Comparison of ENCODE assay signal across 8 cellular contexts in the genomic region with DNA sequence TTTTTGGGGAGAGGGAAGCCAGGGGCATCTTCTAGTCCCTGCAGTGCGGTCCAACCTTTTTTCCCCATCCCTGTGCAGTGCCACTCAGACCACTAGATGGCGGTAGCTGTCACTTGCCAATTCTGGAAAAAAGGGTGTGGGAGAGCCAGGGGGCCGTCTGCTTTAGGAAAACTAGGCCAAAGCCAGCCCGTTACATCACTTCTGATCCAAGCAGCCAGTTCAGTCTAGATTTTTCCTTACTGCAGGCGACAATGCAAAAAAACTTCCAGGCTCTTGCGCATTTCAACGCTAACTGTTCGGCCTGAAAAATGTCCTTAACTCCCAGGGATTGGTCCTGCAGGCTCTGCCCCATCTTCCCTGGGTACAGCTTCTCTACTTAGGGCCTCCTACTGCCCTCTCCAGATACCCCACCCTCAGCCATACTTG.
DNase-seq lines count a peak whose midpoint lies in the region; ATAC-seq, FAIRE-seq and TF ChIP-seq lines count a peak whose summit lies in the region.

No MANE protein-coding gene starts in this region.

- TF ChIP-seq CTCF in astrocyte (IDR thresholded peaks at IDR 0.05; ENCODE audit: insufficient read depth, low read depth, low read length) (peak; percentile 94), retinal pigment epithelial cell (conservative IDR thresholded peaks at IDR 0.05; ENCODE audit: low read depth, low read length) (peak; percentile 96)

- H3K9ac ChIP-seq in astrocyte (ENCODE audit: low read length): no peak overlapping the region

- no peaks in the 10 kb centered on the region for H3K4me1 ChIP-seq in astrocyte (ENCODE audit: insufficient read depth, low read length)
- H3K4me1 ChIP-seq in right cardiac atrium (ENCODE audit: control insufficient read depth, insufficient read depth, low read length): no peaks in the 10 kb centered on the region

- intact Hi-C loops in right cardiac atrium (cut with DNase I): loop anchor here (2.0 to 10.0 kb wide), 3 partner anchors 370 to 374 kb away; no protein-coding TSS in a partner anchor

- H3K4me1 Mint-ChIP-seq in astrocyte (ENCODE audit: low read depth, unreplicated experiment): peaks cover 3% of the 10 kb centered on the region

- H3K27me3 ChIP-seq in astrocyte (ENCODE audit: insufficient read depth, low read length) (peaks cover 4% of the 10 kb centered on the region), right cardiac atrium (ENCODE audit: control insufficient read depth, insufficient read depth) (no peaks in the 10 kb centered on the region)

- no peak overlapping the region for H2AFZ ChIP-seq in astrocyte (ENCODE audit: low read depth, low read length)

- peak; percentile 92 for ATAC-seq in right cardiac atrium
- no peak for ATAC-seq in HG02642 (IDR thresholded peaks at IDR 0.05; ENCODE audit: poor library complexity, unreplicated experiment)

- H3K36me3 ChIP-seq in astrocyte (ENCODE audit: insufficient read depth, low read length): no peaks in the 10 kb centered on the region

- H3K27ac ChIP-seq in astrocyte (ENCODE audit: low read depth, low read length) (no peak overlapping the region), right cardiac atrium (ENCODE audit: low read length) (peak overlapping the region; percentile 72)

- no peak overlapping the region for H3K27ac Mint-ChIP-seq in astrocyte (ENCODE audit: unreplicated experiment)

- in situ Hi-C loops in G401 (cut with HindIII; ENCODE audit: low sequenced_read_pairs): no loop called here
- in situ Hi-C loops in KBM-7 (cut with MboI; ENCODE audit: low pct_unique_long_range_greater_than_20kb, low sequenced_read_pairs): no loop called here

- DNase-seq in G401 (ENCODE audit: low spot score): peak; percentile 89
- peak; percentile 55 for DNase-seq in KBM-7
- peak; percentile 24 for DNase-seq in SKM-1 treated with dmso at 0.1 percent for 144 hours (lab: John Stamatoyannopoulos, UW; ENCODE audit: unreplicated experiment)
- DNase-seq in astrocyte (ENCODE audit: low read depth): peak; percentile 27
- peak; percentile 78 to 89 (median 81) for DNase-seq in right cardiac atrium
- no peak for DNase-seq in retinal pigment epithelial cell (ENCODE audit: low read depth)
- no peak for DNase-seq in NCI-H226

- WGBS in right cardiac atrium: 32% methylated on average over 8 of the region's 8 CpGs

- H3K27me3 Mint-ChIP-seq in astrocyte (ENCODE audit: low read depth, unreplicated experiment): peaks cover 21% of the 10 kb centered on the region

- no peak overlapping the region for H3K4me3 Mint-ChIP-seq in astrocyte (ENCODE audit: unreplicated experiment)

- no peak overlapping the region for H3K4me3 ChIP-seq in astrocyte (ENCODE audit: insufficient read depth, low read depth, low read length)
- H3K4me3 ChIP-seq in right cardiac atrium (ENCODE audit: low read length): no peak overlapping the region
- H3K4me3 ChIP-seq in retinal pigment epithelial cell (ENCODE audit: low read length): no peak overlapping the region

- no peaks in the 10 kb centered on the region for H3K79me2 ChIP-seq in astrocyte (ENCODE audit: insufficient read depth, low read length)

- H3K9me3 ChIP-seq in astrocyte (ENCODE audit: insufficient read depth, low read depth, low read length): no peaks in the 10 kb centered on the region
- no peaks in the 10 kb centered on the region for H3K9me3 ChIP-seq in right cardiac atrium (ENCODE audit: control insufficient read depth, low read length)

- H3K4me2 ChIP-seq in astrocyte (ENCODE audit: low read length): no peak overlapping the region

- H3K9me3 Mint-ChIP-seq in astrocyte (ENCODE audit: unreplicated experiment): peaks cover 1% of the 10 kb centered on the region

- H3K36me3 Mint-ChIP-seq in astrocyte (ENCODE audit: low read depth, unreplicated experiment): no peaks in the 10 kb centered on the region

- FAIRE-seq in astrocyte (lab: Jason Lieb, UNC): no peak

- H4K20me1 ChIP-seq in astrocyte (ENCODE audit: insufficient read depth, low read length): no peaks in the 10 kb centered on the region

Comparison
In these comparisons a context has a peak if more than half of its experiments do, and no peak if none do; other contexts are left out.
1. DNase-seq: peak in G401 (single experiment), KBM-7 (single experiment), SKM-1 treated with dmso at 0.1 percent for 144 hours (single experiment), astrocyte (single experiment) and right cardiac atrium (3 of 3); none in retinal pigment epithelial cell (single experiment) and NCI-H226 (single experiment).